Comparison of ENCODE assay signal across 12 cellular contexts in the genomic region with DNA sequence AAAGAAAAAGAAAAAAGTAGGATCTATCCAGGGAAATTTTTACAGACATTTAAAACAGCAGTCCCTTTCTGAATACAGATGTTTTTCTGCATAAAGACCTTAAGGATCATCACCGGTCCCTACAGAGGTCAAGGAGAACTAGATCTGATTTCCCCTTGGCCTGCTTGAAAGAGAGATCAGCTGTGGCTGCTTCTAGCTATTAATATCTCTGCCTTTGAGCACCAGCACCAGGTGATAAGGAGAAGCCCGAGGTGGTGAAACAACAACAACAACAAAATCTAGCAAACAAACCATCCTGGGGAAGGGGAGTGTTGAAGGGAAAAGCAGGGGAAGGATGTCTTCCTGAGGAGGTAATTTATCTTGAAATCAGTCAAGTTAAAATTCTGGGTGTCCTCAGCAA. TPM values are rescaled to one million over a fixed set of nuclear protein-coding genes. Genes with fewer than 3 reads are reported as not detected.
A peak's percentile ranks its signal among the peaks of the same experiment; 100 is the strongest.
DNase-seq lines count a peak whose midpoint lies in the region; ATAC-seq and TF ChIP-seq lines count a peak whose summit lies in the region.
"Had no signal": no experiment of that assay in that cellular context is flagged by ENCODE, and none has a peak within 500 bp of the region (broad histone marks: within the 10 kb centered on the region; RNA-seq: fewer than 3 reads in every experiment).

No MANE protein-coding gene starts in this region.

- no peak overlapping the region for H4K8ac ChIP-seq in mesenchymal stem cell (ENCODE audit: low read length)

- no peak overlapping the region for H3K9ac ChIP-seq in mesenchymal stem cell (ENCODE audit: low read length)

- ATAC-seq in heart right ventricle (peak in 2 of 8 donors; percentile 23 to 30), right cardiac atrium (no peak), HG02642 (IDR thresholded peaks at IDR 0.05; ENCODE audit: poor library complexity, unreplicated experiment) (peak; percentile 41), HG03521 (IDR thresholded peaks at IDR 0.05; ENCODE audit: unreplicated experiment) (peak; percentile 15), upper lobe of left lung (ENCODE audit: low FRiP score in 2 of 2) (no peak)
- ATAC-seq: body of pancreas, esophagus mucosa had no signal

- no peak overlapping the region for H2AFZ ChIP-seq in mesenchymal stem cell (ENCODE audit: low read depth, low read length)

- H2BK12ac ChIP-seq in mesenchymal stem cell (ENCODE audit: low read length in 2 of 2): no peak overlapping the region

- DNase-seq in heart right ventricle (no peak), right cardiac atrium (no peak), upper lobe of left lung (no peak), mesenchymal stem cell (no peak), NCI-H82 (lab: John Stamatoyannopoulos, UW) (no peak)
- no peak for DNase-seq in stimulated activated naive CD4-positive, alpha-beta T cell treated with Interleukin-2 at 50 U/mL for 16 hours (lab: John Stamatoyannopoulos, UW)
- DNase-seq: activated T-cell treated with anti-CD3 and anti-CD28 coated beads, Interleukin-2, amount 50 U/mL, for 24 hours; body of pancreas had no signal

- no peak overlapping the region for H3K23ac ChIP-seq in mesenchymal stem cell (ENCODE audit: low read length in 2 of 2)

- H3K79me1 ChIP-seq in mesenchymal stem cell (replicated peaks; ENCODE audit: low read length, poor library complexity, severe bottlenecking): no peaks in the 10 kb centered on the region

- H3K18ac ChIP-seq in mesenchymal stem cell (ENCODE audit: low read depth in 1 of 2, low read length in 2 of 2): no peak overlapping the region

- no peak overlapping the region for H3K4ac ChIP-seq in mesenchymal stem cell (ENCODE audit: low read depth in 1 of 2, low read length in 2 of 2)

- H2BK15ac ChIP-seq in mesenchymal stem cell (ENCODE audit: low read depth, poor library complexity, severe bottlenecking): no peak overlapping the region

- intact Hi-C loops in heart right ventricle (cut with DNase I): loop anchor here in 2 of 10 donors (2.0 to 5.0 kb wide), 2 partner anchors 42 kb away; a partner anchor contains a TSS
- intact Hi-C loops in right cardiac atrium (cut with DNase I): no loop called here

- H3K36me3 ChIP-seq in heart right ventricle (peaks cover 0 to 10% (median 0%) of the 10 kb centered on the region in 9 donors), upper lobe of left lung (peaks cover 0 to 6% (median under 1%) of the 10 kb centered on the region in 4 donors), mesenchymal stem cell (ENCODE audit: control insufficient read depth in 1 of 2, insufficient read depth in 2 of 2, low read depth in 1 of 2, low read length in 2 of 2) (no peaks in the 10 kb centered on the region)

- TF ChIP-seq CTCF in heart right ventricle (IDR thresholded peaks at IDR 0.05) (no peak), upper lobe of left lung (IDR thresholded peaks at IDR 0.05) (no peak)

- no peak overlapping the region for H3K14ac ChIP-seq in mesenchymal stem cell (ENCODE audit: low read length in 2 of 2)

- H3K9me3 ChIP-seq in heart right ventricle (no peaks in the 10 kb centered on the region), right cardiac atrium (ENCODE audit: control insufficient read depth, low read length) (no peaks in the 10 kb centered on the region), upper lobe of left lung (no peaks in the 10 kb centered on the region), mesenchymal stem cell (ENCODE audit: control insufficient read depth, low read length) (no peaks in the 10 kb centered on the region)
- H3K9me3 ChIP-seq: body of pancreas had no signal

- H2BK5ac ChIP-seq in mesenchymal stem cell (ENCODE audit: low read depth, low read length, poor library complexity, severe bottlenecking): no peak overlapping the region

- peak overlapping the region in 9 of 10 donors; percentile 33 to 75 (median 46) for H3K27ac ChIP-seq in heart right ventricle
- H3K27ac ChIP-seq in right cardiac atrium (ENCODE audit: low read length): no peak overlapping the region
- peak overlapping the region in 3 of 4 donors; percentile 13 to 35 (median 33) for H3K27ac ChIP-seq in upper lobe of left lung
- H3K27ac ChIP-seq in mesenchymal stem cell (ENCODE audit: low read length, poor library complexity, severe bottlenecking): no peak overlapping the region
- H3K27ac ChIP-seq: body of pancreas had no signal

- 19 to 33% methylated on average over 2 of the region's 2 CpGs for WGBS in heart right ventricle, 2 donors
- 53% methylated on average over 2 of the region's 2 CpGs for WGBS in right cardiac atrium
- WGBS in upper lobe of left lung, 2 donors: 70 to 73% methylated on average over 2 of the region's 2 CpGs
- WGBS in mesenchymal stem cell: 100% methylated on average over 1 of the region's 2 CpGs

- H3K4me1 ChIP-seq in heart right ventricle: peaks cover 2 to 70% (median 52%) of the 10 kb centered on the region in 9 donors
- H3K4me1 ChIP-seq in right cardiac atrium (ENCODE audit: control insufficient read depth, insufficient read depth, low read length): peaks cover 3% of the 10 kb centered on the region
- peaks cover 0 to 14% (median 5%) of the 10 kb centered on the region in 4 donors for H3K4me1 ChIP-seq in upper lobe of left lung
- no peaks in the 10 kb centered on the region for H3K4me1 ChIP-seq in mesenchymal stem cell (ENCODE audit: control insufficient read depth, insufficient read depth, low read depth, low read length)
- H3K4me1 ChIP-seq: body of pancreas had no signal

- H3K4me3 ChIP-seq in heart right ventricle: no peak overlapping the region
- no peak overlapping the region for H3K4me3 ChIP-seq in right cardiac atrium (ENCODE audit: low read length)
- no peak overlapping the region for H3K4me3 ChIP-seq in upper lobe of left lung
- H3K4me3 ChIP-seq in mesenchymal stem cell (ENCODE audit: insufficient read depth in 1 of 2, low read depth in 1 of 2, low read length in 2 of 2): no peak overlapping the region
- H3K4me3 ChIP-seq: body of pancreas had no signal

- no peak overlapping the region for H3K4me2 ChIP-seq in mesenchymal stem cell (ENCODE audit: low read length, poor library complexity, severe bottlenecking)

- no peak for TF ChIP-seq EP300 in upper lobe of left lung (IDR thresholded peaks at IDR 0.05)

- no peak overlapping the region for H4K91ac ChIP-seq in mesenchymal stem cell (ENCODE audit: low read length)

- TF ChIP-seq POLR2A in upper lobe of left lung (IDR thresholded peaks at IDR 0.05): no peak

- H2BK120ac ChIP-seq in mesenchymal stem cell (ENCODE audit: low read depth, low read length): no peak overlapping the region

- H2AK5ac ChIP-seq in mesenchymal stem cell (ENCODE audit: low read length, severe bottlenecking): no peak overlapping the region

- no peaks in the 10 kb centered on the region for H3K27me3 ChIP-seq in heart right ventricle
- H3K27me3 ChIP-seq in right cardiac atrium (ENCODE audit: control insufficient read depth, insufficient read depth): no peaks in the 10 kb centered on the region
- no peaks in the 10 kb centered on the region for H3K27me3 ChIP-seq in upper lobe of left lung
- H3K27me3 ChIP-seq in mesenchymal stem cell (ENCODE audit: control insufficient read depth in 1 of 2, insufficient read depth in 1 of 2, low read length in 2 of 2): no peaks in the 10 kb centered on the region
- H3K27me3 ChIP-seq: body of pancreas had no signal

RNA-seq across cellular contexts. Expression of a gene that starts 42.1 kb away (rescaled TPM):
- total RNA-seq in heart right ventricle: 10 to 100 TPM in 2 of 10 donors, 1 to 10 TPM in 8; 3.8 to 10.5 (median 5.4) TPM
- polyA plus RNA-seq in heart right ventricle: 1 to 10 TPM; 1.7 to 2.5 TPM
- 1 to 10 TPM; 4.5 to 8.1 (median 6.1) TPM for total RNA-seq in right cardiac atrium
- polyA plus RNA-seq in right cardiac atrium: 2.5 TPM
- total RNA-seq in upper lobe of left lung: 10 to 100 TPM in 2 of 6 donors, 1 to 10 TPM in 4; 3.1 to 12.4 (median 6.3) TPM
- polyA plus RNA-seq in mesenchymal stem cell (2013, experiment 1 of 2): 0.03 TPM
- 0.03 TPM for polyA plus RNA-seq in mesenchymal stem cell (2013, experiment 2 of 2)
- polyA plus RNA-seq: IgD-negative memory B cell had no signal

Comparison
In these comparisons a context has a peak if more than half of its experiments do, and no peak if none do; other contexts are left out.
1. H3K27ac ChIP-seq: peak in heart right ventricle (9 of 10) and upper lobe of left lung (3 of 4); none in right cardiac atrium (single experiment) and mesenchymal stem cell (single experiment).
2. ATAC-seq: peak in HG02642 (single experiment) and HG03521 (single experiment); none in right cardiac atrium (0 of 2) and upper lobe of left lung (0 of 2).